ENCODE assay signal across 8 cellular contexts in the genomic region with DNA sequence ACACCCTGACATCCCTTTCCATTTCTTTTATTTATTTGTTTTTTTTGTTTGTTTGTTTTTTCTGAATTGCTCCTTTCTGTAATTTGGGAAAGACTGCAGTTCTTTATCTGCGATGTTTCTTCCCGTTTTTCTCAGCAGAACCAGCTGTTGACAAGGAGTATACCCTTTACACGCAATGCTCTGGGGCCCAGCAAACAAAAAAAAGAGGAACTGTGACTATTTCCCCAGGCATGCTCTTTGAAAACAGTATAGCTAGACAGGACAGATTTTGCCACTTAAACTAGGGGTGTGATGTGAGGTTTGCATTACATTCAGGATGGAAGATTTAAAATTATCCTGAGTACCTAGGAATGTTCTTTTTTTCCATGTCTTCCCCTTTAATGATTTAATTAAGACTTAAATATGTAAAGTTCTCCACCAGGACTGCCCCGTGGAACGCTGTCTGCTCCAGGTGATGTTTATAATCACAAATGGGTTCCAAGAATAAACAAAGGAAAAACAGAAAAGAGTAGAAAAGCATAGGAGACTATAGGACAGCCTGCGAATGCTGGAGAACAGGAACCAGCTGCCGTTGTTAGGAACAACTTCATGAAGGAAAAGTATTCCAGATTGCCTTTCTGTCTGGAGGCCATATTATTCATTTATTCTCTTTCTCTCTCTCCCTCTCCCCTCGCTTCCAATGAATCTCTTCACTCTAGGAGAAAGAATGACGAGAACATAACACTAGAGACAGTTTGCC. TPM values are rescaled to one million over a fixed set of nuclear protein-coding genes. Genes with fewer than 3 reads are reported as not detected.
DNase-seq lines count a peak whose midpoint lies in the region; ATAC-seq and TF ChIP-seq lines count a peak whose summit lies in the region.

No MANE protein-coding gene starts in this region.

- intact Hi-C loops in heart right ventricle (cut with DNase I) = loop anchor here in 2 of 10 donors (5.0 to 10.0 kb wide), 2 partner anchors 37 to 125 kb away; no protein-coding TSS in a partner anchor

- H3K4me3 ChIP-seq in heart right ventricle (no peak overlapping the region), BE2C (ENCODE audit: low read depth, low read length) (no peak overlapping the region)

- WGBS in heart right ventricle, 2 donors = 64 to 66% methylated on average over 9 of the region's 9 CpGs

- peak overlapping the region in 7 of 10 donors; percentile 11 to 85 (median 47) for H3K27ac ChIP-seq in heart right ventricle

- no peak for TF ChIP-seq CTCF in heart right ventricle (IDR thresholded peaks at IDR 0.05)
- TF ChIP-seq CTCF in BE2C (IDR thresholded peaks at IDR 0.05; ENCODE audit: low read depth, low read length) = no peak

- H3K36me3 ChIP-seq in heart right ventricle = peaks cover 0 to 98% (median 52%) of the 10 kb centered on the region in 9 donors
- no peaks in the 10 kb centered on the region for H3K36me3 ChIP-seq in BE2C

- DNase-seq in RPMI7951 (ENCODE audit: low read depth) = peak; percentile 76
- DNase-seq in heart right ventricle = no peak
- no peak for DNase-seq in BE2C
- DNase-seq in NCI-H2227 (lab: John Stamatoyannopoulos, UW; ENCODE audit: unreplicated experiment) = no peak

- ATAC-seq in GM18502 (IDR thresholded peaks at IDR 0.05; ENCODE audit: poor library complexity, unreplicated experiment) = peak; percentile 78
- ATAC-seq in HG02571 (IDR thresholded peaks at IDR 0.05; ENCODE audit: unreplicated experiment) = peak; percentile 72
- ATAC-seq in heart right ventricle = peak in 5 of 8 donors; percentile 24 to 60 (median 44)
- ATAC-seq in HG02973 (IDR thresholded peaks at IDR 0.05; ENCODE audit: unreplicated experiment) = no peak
- no peak for ATAC-seq in SK-N-SH treated with all-trans-retinoic acid at 6 μM for 48 hours

- H3K9me3 ChIP-seq in heart right ventricle (no peaks in the 10 kb centered on the region), BE2C (no peaks in the 10 kb centered on the region)

- no peaks in the 10 kb centered on the region for H3K27me3 ChIP-seq in heart right ventricle
- no peaks in the 10 kb centered on the region for H3K27me3 ChIP-seq in BE2C

- peaks cover 5 to 88% (median 35%) of the 10 kb centered on the region in 9 donors for H3K4me1 ChIP-seq in heart right ventricle
- H3K4me1 ChIP-seq in BE2C = no peaks in the 10 kb centered on the region

TF ChIP-seq in SK-N-SH treated with all-trans-retinoic acid at 6 μM for 48 hours, 23 proteins besides CTCF, POLR2A, EP300 and RAD21:
- TF ChIP-seq, protein P1, sequence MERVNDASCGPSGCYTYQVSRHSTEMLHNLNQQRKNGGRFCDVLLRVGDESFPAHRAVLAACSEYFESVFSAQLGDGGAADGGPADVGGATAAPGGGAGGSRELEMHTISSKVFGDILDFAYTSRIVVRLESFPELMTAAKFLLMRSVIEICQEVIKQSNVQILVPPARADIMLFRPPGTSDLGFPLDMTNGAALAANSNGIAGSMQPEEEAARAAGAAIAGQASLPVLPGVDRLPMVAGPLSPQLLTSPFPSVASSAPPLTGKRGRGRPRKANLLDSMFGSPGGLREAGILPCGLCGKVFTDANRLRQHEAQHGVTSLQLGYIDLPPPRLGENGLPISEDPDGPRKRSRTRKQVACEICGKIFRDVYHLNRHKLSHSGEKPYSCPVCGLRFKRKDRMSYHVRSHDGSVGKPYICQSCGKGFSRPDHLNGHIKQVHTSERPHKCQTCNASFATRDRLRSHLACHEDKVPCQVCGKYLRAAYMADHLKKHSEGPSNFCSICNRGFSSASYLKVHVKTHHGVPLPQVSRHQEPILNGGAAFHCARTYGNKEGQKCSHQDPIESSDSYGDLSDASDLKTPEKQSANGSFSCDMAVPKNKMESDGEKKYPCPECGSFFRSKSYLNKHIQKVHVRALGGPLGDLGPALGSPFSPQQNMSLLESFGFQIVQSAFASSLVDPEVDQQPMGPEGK (CRISPR knock-in tag; IDR thresholded peaks at IDR 0.05; ENCODE audit: borderline replicate concordance) = no peak
- TF ChIP-seq ZC3H10 (CRISPR knock-in tag; IDR thresholded peaks at IDR 0.05) (no peak), ZNF565 (CRISPR knock-in tag; conservative IDR thresholded peaks at IDR 0.05; ENCODE audit: low read depth) (no peak), OSR1 (CRISPR knock-in tag; IDR thresholded peaks at IDR 0.05) (no peak), BACH2 (CRISPR knock-in tag; IDR thresholded peaks at IDR 0.05; ENCODE audit: borderline replicate concordance) (no peak), ARNTL (CRISPR knock-in tag; IDR thresholded peaks at IDR 0.05; ENCODE audit: borderline replicate concordance, low read depth) (no peak), ZFP3 (CRISPR knock-in tag; IDR thresholded peaks at IDR 0.05) (no peak), ZNF70 (CRISPR knock-in tag; IDR thresholded peaks at IDR 0.05) (no peak), TOX (CRISPR knock-in tag; IDR thresholded peaks at IDR 0.05; ENCODE audit: borderline replicate concordance) (no peak), SNAI2 (CRISPR knock-in tag; IDR thresholded peaks at IDR 0.05) (no peak), GLIS3 (CRISPR knock-in tag; IDR thresholded peaks at IDR 0.05) (no peak), ZFP30 (CRISPR knock-in tag; IDR thresholded peaks at IDR 0.05) (no peak), PPARA (CRISPR knock-in tag; IDR thresholded peaks at IDR 0.05; ENCODE audit: borderline replicate concordance) (no peak), RARB (CRISPR knock-in tag; IDR thresholded peaks at IDR 0.05) (no peak)
- TF ChIP-seq, protein P2, sequence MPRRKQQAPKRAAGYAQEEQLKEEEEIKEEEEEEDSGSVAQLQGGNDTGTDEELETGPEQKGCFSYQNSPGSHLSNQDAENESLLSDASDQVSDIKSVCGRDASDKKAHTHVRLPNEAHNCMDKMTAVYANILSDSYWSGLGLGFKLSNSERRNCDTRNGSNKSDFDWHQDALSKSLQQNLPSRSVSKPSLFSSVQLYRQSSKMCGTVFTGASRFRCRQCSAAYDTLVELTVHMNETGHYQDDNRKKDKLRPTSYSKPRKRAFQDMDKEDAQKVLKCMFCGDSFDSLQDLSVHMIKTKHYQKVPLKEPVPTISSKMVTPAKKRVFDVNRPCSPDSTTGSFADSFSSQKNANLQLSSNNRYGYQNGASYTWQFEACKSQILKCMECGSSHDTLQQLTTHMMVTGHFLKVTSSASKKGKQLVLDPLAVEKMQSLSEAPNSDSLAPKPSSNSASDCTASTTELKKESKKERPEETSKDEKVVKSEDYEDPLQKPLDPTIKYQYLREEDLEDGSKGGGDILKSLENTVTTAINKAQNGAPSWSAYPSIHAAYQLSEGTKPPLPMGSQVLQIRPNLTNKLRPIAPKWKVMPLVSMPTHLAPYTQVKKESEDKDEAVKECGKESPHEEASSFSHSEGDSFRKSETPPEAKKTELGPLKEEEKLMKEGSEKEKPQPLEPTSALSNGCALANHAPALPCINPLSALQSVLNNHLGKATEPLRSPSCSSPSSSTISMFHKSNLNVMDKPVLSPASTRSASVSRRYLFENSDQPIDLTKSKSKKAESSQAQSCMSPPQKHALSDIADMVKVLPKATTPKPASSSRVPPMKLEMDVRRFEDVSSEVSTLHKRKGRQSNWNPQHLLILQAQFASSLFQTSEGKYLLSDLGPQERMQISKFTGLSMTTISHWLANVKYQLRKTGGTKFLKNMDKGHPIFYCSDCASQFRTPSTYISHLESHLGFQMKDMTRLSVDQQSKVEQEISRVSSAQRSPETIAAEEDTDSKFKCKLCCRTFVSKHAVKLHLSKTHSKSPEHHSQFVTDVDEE (CRISPR knock-in tag; IDR thresholded peaks at IDR 0.05) = no peak
- TF ChIP-seq, protein P3, sequence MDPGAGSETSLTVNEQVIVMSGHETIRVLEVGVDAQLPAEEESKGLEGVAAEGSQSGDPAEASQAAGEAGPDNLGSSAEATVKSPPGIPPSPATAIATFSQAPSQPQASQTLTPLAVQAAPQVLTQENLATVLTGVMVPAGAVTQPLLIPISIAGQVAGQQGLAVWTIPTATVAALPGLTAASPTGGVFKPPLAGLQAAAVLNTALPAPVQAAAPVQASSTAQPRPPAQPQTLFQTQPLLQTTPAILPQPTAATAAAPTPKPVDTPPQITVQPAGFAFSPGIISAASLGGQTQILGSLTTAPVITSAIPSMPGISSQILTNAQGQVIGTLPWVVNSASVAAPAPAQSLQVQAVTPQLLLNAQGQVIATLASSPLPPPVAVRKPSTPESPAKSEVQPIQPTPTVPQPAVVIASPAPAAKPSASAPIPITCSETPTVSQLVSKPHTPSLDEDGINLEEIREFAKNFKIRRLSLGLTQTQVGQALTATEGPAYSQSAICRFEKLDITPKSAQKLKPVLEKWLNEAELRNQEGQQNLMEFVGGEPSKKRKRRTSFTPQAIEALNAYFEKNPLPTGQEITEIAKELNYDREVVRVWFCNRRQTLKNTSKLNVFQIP (CRISPR knock-in tag; IDR thresholded peaks at IDR 0.05; ENCODE audit: borderline replicate concordance, low read depth) = no peak
- TF ChIP-seq, protein P4, sequence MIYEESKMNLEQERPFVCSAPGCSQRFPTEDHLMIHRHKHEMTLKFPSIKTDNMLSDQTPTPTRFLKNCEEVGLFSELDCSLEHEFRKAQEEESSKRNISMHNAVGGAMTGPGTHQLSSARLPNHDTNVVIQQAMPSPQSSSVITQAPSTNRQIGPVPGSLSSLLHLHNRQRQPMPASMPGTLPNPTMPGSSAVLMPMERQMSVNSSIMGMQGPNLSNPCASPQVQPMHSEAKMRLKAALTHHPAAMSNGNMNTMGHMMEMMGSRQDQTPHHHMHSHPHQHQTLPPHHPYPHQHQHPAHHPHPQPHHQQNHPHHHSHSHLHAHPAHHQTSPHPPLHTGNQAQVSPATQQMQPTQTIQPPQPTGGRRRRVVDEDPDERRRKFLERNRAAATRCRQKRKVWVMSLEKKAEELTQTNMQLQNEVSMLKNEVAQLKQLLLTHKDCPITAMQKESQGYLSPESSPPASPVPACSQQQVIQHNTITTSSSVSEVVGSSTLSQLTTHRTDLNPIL (CRISPR knock-in tag; IDR thresholded peaks at IDR 0.05; ENCODE audit: low read depth) = no peak
- TF ChIP-seq, protein P5, sequence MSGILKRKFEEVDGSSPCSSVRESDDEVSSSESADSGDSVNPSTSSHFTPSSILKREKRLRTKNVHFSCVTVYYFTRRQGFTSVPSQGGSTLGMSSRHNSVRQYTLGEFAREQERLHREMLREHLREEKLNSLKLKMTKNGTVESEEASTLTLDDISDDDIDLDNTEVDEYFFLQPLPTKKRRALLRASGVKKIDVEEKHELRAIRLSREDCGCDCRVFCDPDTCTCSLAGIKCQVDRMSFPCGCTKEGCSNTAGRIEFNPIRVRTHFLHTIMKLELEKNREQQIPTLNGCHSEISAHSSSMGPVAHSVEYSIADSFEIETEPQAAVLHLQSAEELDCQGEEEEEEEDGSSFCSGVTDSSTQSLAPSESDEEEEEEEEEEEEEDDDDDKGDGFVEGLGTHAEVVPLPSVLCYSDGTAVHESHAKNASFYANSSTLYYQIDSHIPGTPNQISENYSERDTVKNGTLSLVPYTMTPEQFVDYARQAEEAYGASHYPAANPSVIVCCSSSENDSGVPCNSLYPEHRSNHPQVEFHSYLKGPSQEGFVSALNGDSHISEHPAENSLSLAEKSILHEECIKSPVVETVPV (CRISPR knock-in tag; IDR thresholded peaks at IDR 0.05) = no peak

RNA-seq across cellular contexts. Expression of a gene that starts 43.3 kb away (rescaled TPM):
- total RNA-seq in RPMI7951 (2014; rRNA removed; shearing (Covaris generic)) = 121 and 132 TPM in 2 replicates
- total RNA-seq in heart right ventricle = 100 to 1,000 TPM in 5 of 10 donors, 10 to 100 TPM in 5; 71.1 to 197 (median 92.1) TPM
- polyA plus RNA-seq in heart right ventricle = 10 to 100 TPM; 14.6 to 81.4 TPM
- 2.3 TPM for polyA plus RNA-seq in BE2C (2012; ENCODE audit: insufficient read depth, insufficient read length, low read depth)

Comparison
In these comparisons a context has a peak if more than half of its experiments do, and no peak if none do; other contexts are left out.
1. ATAC-seq: peak in GM18502 (single experiment), HG02571 (single experiment) and heart right ventricle (5 of 8); none in HG02973 (single experiment) and SK-N-SH treated with all-trans-retinoic acid at 6 μM for 48 hours (single experiment).